In genomic region chr3:35276616-35277015, GRCh38 we compare ENCODE assay signal across 27 cellular contexts.
"Had no signal": no experiment of that assay in that cellular context is flagged by ENCODE, and none has a peak within 500 bp of the region (broad histone marks: within the 10 kb centered on the region; RNA-seq: fewer than 3 reads in every experiment).

No MANE protein-coding gene starts in this region.

- H3K27me3 Mint-ChIP-seq: natural killer cell treated with Interleukin-12 subunit alpha and Interleukin-12 subunit beta and Interleukin-15 and Interleukin-18, amount 100 ng/mL, for 72 hours; progenitor cell of endocrine pancreas; stimulated activated naive B cell treated with anti-CD40 and anti-IgM and Interleukin-4, amounts not matched to agents 10 μg/mL and 1 μg/mL and 100 μg/mL, for 72 hours; stimulated activated naive CD8-positive, alpha-beta T cell treated with anti-CD3 and anti-CD28 coated beads, Interleukin-15, Interleukin-2, amounts not matched to agents 100 ng/mL and 50 ng/mL, for 24 hours had no signal

- H3K79me2 ChIP-seq: parathyroid adenoma had no signal

- H3K4me1 ChIP-seq: parathyroid adenoma, psoas muscle, right lobe of liver, sigmoid colon, stomach, tibial artery, transverse colon, upper lobe of left lung, vagina had no signal

- H3K27ac Mint-ChIP-seq: naive thymus-derived CD8-positive, alpha-beta T cell; natural killer cell treated with Interleukin-12 subunit alpha and Interleukin-12 subunit beta and Interleukin-15 and Interleukin-18, amount 100 ng/mL, for 72 hours; nephron progenitor cell; progenitor cell of endocrine pancreas; stimulated activated effector memory CD8-positive, alpha-beta T cell treated with anti-CD3 and anti-CD28 coated beads, Interleukin-12 subunit alpha, Interleukin-12 subunit beta, amount 100 ng/mL, for 72 hours; stimulated activated naive B cell treated with anti-CD40 and anti-IgM and Interleukin-4, amounts not matched to agents 10 μg/mL and 1 μg/mL and 100 μg/mL, for 72 hours; stimulated activated naive CD8-positive, alpha-beta T cell treated with anti-CD3 and anti-CD28 coated beads, Interleukin-15, Interleukin-2, amounts not matched to agents 100 ng/mL and 50 ng/mL, for 24 hours had no signal

- H3K4me3 ChIP-seq: ovary, psoas muscle, right lobe of liver, sigmoid colon, stomach, thoracic aorta, tibial artery, transverse colon, upper lobe of left lung, vagina had no signal

- ATAC-seq: naive thymus-derived CD8-positive, alpha-beta T cell; natural killer cell treated with Interleukin-12 subunit alpha and Interleukin-12 subunit beta and Interleukin-15 and Interleukin-18, amount 100 ng/mL, for 72 hours; psoas muscle; right cardiac atrium; right lobe of liver; stimulated activated effector memory CD8-positive, alpha-beta T cell treated with anti-CD3 and anti-CD28 coated beads, Interleukin-12 subunit alpha, Interleukin-12 subunit beta, amount 100 ng/mL, for 72 hours; stimulated activated naive B cell treated with anti-CD40 and anti-IgM and Interleukin-4, amounts not matched to agents 10 μg/mL and 1 μg/mL and 100 μg/mL, for 72 hours had no signal

- H3K27me3 ChIP-seq: ovary, right lobe of liver, sigmoid colon, stomach, tibial artery, transverse colon, upper lobe of left lung, vagina had no signal

- DNase-seq: naive thymus-derived CD8-positive, alpha-beta T cell; nephron progenitor cell; occipital lobe; ovary; right cardiac atrium; right lobe of liver; sigmoid colon; small intestine; stimulated activated CD4-positive, alpha-beta T cell treated with anti-CD3 and anti-CD28 coated beads, Interleukin-15, amount 100 ng/mL, for 24 hours; stimulated activated CD4-positive, alpha-beta T cell treated with anti-CD3 and anti-CD28 coated beads, Interleukin-2, amount 100 ng/mL, for 24 hours; stimulated activated CD4-positive, alpha-beta T cell treated with anti-CD3 and anti-CD28 coated beads, Interleukin-2, amount 100 ng/mL, for 48 hours; stimulated activated CD4-positive, alpha-beta T cell treated with anti-CD3 and anti-CD28 coated beads, Interleukin-4, amount 100 ng/mL, for 24 hours; stimulated activated naive B cell treated with anti-CD40 and anti-IgM and Interleukin-4, amounts not matched to agents 10 μg/mL and 1 μg/mL and 100 μg/mL, for 72 hours; stimulated activated naive CD4-positive, alpha-beta T cell treated with Interleukin-2 at 50 U/mL for 16 hours; stomach; tibial artery; transverse colon had no signal

- H3K9me3 ChIP-seq: ovary, psoas muscle, right lobe of liver, thoracic aorta, upper lobe of left lung, vagina had no signal

- H3K27ac ChIP-seq: ovary, parathyroid adenoma, psoas muscle, right lobe of liver, sigmoid colon, stomach, thoracic aorta, tibial artery, transverse colon, upper lobe of left lung, vagina had no signal

- H3K36me3 ChIP-seq: ovary, right lobe of liver, sigmoid colon, stomach, thoracic aorta, tibial artery, transverse colon, upper lobe of left lung, vagina had no signal

- H2AFZ ChIP-seq: parathyroid adenoma had no signal

- H3K36me3 Mint-ChIP-seq: stimulated activated effector memory CD8-positive, alpha-beta T cell treated with anti-CD3 and anti-CD28 coated beads, Interleukin-12 subunit alpha, Interleukin-12 subunit beta, amount 100 ng/mL, for 72 hours; stimulated activated naive B cell treated with anti-CD40 and anti-IgM and Interleukin-4, amounts not matched to agents 10 μg/mL and 1 μg/mL and 100 μg/mL, for 72 hours had no signal

- H3K4me1 Mint-ChIP-seq: naive thymus-derived CD8-positive, alpha-beta T cell; nephron progenitor cell; neural crest cell; stimulated activated effector memory CD8-positive, alpha-beta T cell treated with anti-CD3 and anti-CD28 coated beads, Interleukin-12 subunit alpha, Interleukin-12 subunit beta, amount 100 ng/mL, for 72 hours; stimulated activated naive B cell treated with anti-CD40 and anti-IgM and Interleukin-4, amounts not matched to agents 10 μg/mL and 1 μg/mL and 100 μg/mL, for 72 hours had no signal

- H3K9ac ChIP-seq: parathyroid adenoma had no signal

- H3K4me3 Mint-ChIP-seq: naive thymus-derived CD8-positive, alpha-beta T cell; natural killer cell treated with Interleukin-12 subunit alpha and Interleukin-12 subunit beta and Interleukin-15 and Interleukin-18, amount 100 ng/mL, for 72 hours; nephron progenitor cell; neural crest cell; stimulated activated effector memory CD8-positive, alpha-beta T cell treated with anti-CD3 and anti-CD28 coated beads, Interleukin-12 subunit alpha, Interleukin-12 subunit beta, amount 100 ng/mL, for 72 hours; stimulated activated naive B cell treated with anti-CD40 and anti-IgM and Interleukin-4, amounts not matched to agents 10 μg/mL and 1 μg/mL and 100 μg/mL, for 72 hours; stimulated activated naive CD8-positive, alpha-beta T cell treated with anti-CD3 and anti-CD28 coated beads, Interleukin-15, Interleukin-2, amounts not matched to agents 100 ng/mL and 50 ng/mL, for 24 hours had no signal
